ENCODE assay signal across 11 cellular contexts in the genomic region with DNA sequence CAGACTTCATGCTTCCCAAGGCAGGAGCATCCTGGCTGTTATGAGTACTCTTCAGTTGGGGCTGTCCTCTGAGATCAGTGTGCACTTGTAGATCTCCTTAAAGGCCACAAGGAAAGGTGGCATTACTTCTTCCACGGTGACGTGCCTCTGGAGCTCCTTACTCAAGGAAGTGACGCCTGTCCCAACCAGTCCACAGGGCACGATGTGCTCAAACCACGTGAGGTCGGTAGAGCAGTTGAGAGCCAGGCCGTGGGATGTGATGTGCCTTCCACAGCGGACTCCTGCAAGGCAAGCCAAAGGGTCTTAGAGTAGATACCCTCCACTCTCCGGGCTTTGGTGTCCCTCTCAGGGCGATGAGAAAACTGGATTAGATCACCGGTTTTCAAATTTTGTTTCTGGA. TPM values are rescaled to one million over a fixed set of nuclear protein-coding genes. Genes with fewer than 3 reads are reported as not detected.
DNase-seq lines count a peak whose midpoint lies in the region; ATAC-seq and TF ChIP-seq lines count a peak whose summit lies in the region.
"Had no signal": no experiment of that assay in that cellular context is flagged by ENCODE, and none has a peak within 500 bp of the region (broad histone marks: within the 10 kb centered on the region; RNA-seq: fewer than 3 reads in every experiment).

No MANE protein-coding gene starts in this region.

- H3K27ac ChIP-seq in iPS-18a (ENCODE audit: low read length): no peak overlapping the region
- H3K27ac ChIP-seq in coronary artery: no peak overlapping the region

- peak overlapping the region; percentile 86 for H3K27ac Mint-ChIP-seq in stimulated activated naive CD8-positive, alpha-beta T cell treated with anti-CD3 and anti-CD28 coated beads, Interleukin-15, Interleukin-2, amounts not matched to agents 100 ng/mL and 50 ng/mL, for 24 hours
- H3K27ac Mint-ChIP-seq in T-helper 17 cell: no peak overlapping the region

- H3K4me1 ChIP-seq in iPS-18a (ENCODE audit: control insufficient read depth, low read depth, low read length): peaks cover 12% of the 10 kb centered on the region

- H3K36me3 Mint-ChIP-seq in stimulated activated naive CD8-positive, alpha-beta T cell treated with anti-CD3 and anti-CD28 coated beads, Interleukin-15, Interleukin-2, amounts not matched to agents 100 ng/mL and 50 ng/mL, for 24 hours (ENCODE audit: low read depth): peaks cover 1% of the 10 kb centered on the region
- no peaks in the 10 kb centered on the region for H3K36me3 Mint-ChIP-seq in T-helper 17 cell (ENCODE audit: low read depth)

- peaks cover 23% of the 10 kb centered on the region for H3K4me1 Mint-ChIP-seq in stimulated activated naive CD8-positive, alpha-beta T cell treated with anti-CD3 and anti-CD28 coated beads, Interleukin-15, Interleukin-2, amounts not matched to agents 100 ng/mL and 50 ng/mL, for 24 hours (ENCODE audit: low read depth)
- H3K4me1 Mint-ChIP-seq in T-helper 17 cell: peaks cover 17% of the 10 kb centered on the region

- no peak for TF ChIP-seq CTCF in coronary artery (IDR thresholded peaks at IDR 0.05)

- peak overlapping the region; percentile 81 for H3K4me3 Mint-ChIP-seq in stimulated activated naive CD8-positive, alpha-beta T cell treated with anti-CD3 and anti-CD28 coated beads, Interleukin-15, Interleukin-2, amounts not matched to agents 100 ng/mL and 50 ng/mL, for 24 hours
- H3K4me3 Mint-ChIP-seq in T-helper 17 cell: peak overlapping the region; percentile 52

- no peaks in the 10 kb centered on the region for H3K27me3 Mint-ChIP-seq in stimulated activated naive CD8-positive, alpha-beta T cell treated with anti-CD3 and anti-CD28 coated beads, Interleukin-15, Interleukin-2, amounts not matched to agents 100 ng/mL and 50 ng/mL, for 24 hours
- H3K27me3 Mint-ChIP-seq in T-helper 17 cell: no peaks in the 10 kb centered on the region

- no peaks in the 10 kb centered on the region for H3K9me3 Mint-ChIP-seq in stimulated activated naive CD8-positive, alpha-beta T cell treated with anti-CD3 and anti-CD28 coated beads, Interleukin-15, Interleukin-2, amounts not matched to agents 100 ng/mL and 50 ng/mL, for 24 hours

- H3K36me3 ChIP-seq in iPS-18a (ENCODE audit: control insufficient read depth, low read depth, low read length): peaks cover 3% of the 10 kb centered on the region
- H3K36me3 ChIP-seq: suprapubic skin had no signal

- H3K9me3 ChIP-seq in T-helper 17 cell (ENCODE audit: control insufficient read depth, low read length, poor library complexity, severe bottlenecking): no peaks in the 10 kb centered on the region
- no peaks in the 10 kb centered on the region for H3K9me3 ChIP-seq in iPS-18a (ENCODE audit: control insufficient read depth, low read depth, low read length)
- H3K9me3 ChIP-seq: suprapubic skin had no signal

- H3K27me3 ChIP-seq in iPS-18a (ENCODE audit: control insufficient read depth, insufficient read depth, low read length): no peaks in the 10 kb centered on the region
- H3K27me3 ChIP-seq: suprapubic skin had no signal

- no peak for DNase-seq in stimulated activated naive CD8-positive, alpha-beta T cell treated with anti-CD3 and anti-CD28 coated beads, Interleukin-15, Interleukin-2, amounts not matched to agents 100 U/mL and 50 U/mL, for 24 hours
- DNase-seq in T-helper 17 cell (no peak), H4 (ENCODE audit: low spot score) (no peak), NCI-H446 treated with DMSO at 0.1 percent for 48 hours (lab: John Stamatoyannopoulos, UW) (no peak), coronary artery (ENCODE audit: low spot score) (no peak)
- DNase-seq: amygdala; stimulated activated CD4-positive, alpha-beta T cell treated with anti-CD3 and anti-CD28 coated beads, Interleukin-12 subunit alpha, Interleukin-12 subunit beta, amount 100 ng/mL, for 4 hours had no signal

- peak overlapping the region; percentile 91 for H3K9ac ChIP-seq in iPS-18a (ENCODE audit: low read length)

- H3K4me3 ChIP-seq in iPS-18a (ENCODE audit: low read length) (peak overlapping the region; percentile 16), coronary artery (no peak overlapping the region)

- ATAC-seq in stimulated activated naive CD8-positive, alpha-beta T cell treated with anti-CD3 and anti-CD28 coated beads, Interleukin-15, Interleukin-2, amounts not matched to agents 100 U/mL and 50 U/mL, for 24 hours: no peak
- ATAC-seq in T-helper 17 cell (no peak), GM19035 (IDR thresholded peaks at IDR 0.05; ENCODE audit: unreplicated experiment) (no peak)

RNA-seq across cellular contexts. Expression of a gene that starts 1.4 kb away (rescaled TPM):
- total RNA-seq in T-helper 17 cell: 1 to 10 TPM; 5.8 to 6.8 TPM
- 8.7 and 10.3 TPM in 2 replicates for total RNA-seq in H4 (2014; rRNA removed; shearing (Covaris generic))

RNA-seq across cellular contexts. Expression of a gene that starts 24.7 kb away (rescaled TPM):
- total RNA-seq in T-helper 17 cell: 1 to 10 TPM in 1 of 2 donors, under 1 TPM in 1; 0.40 to 1.6 TPM
- total RNA-seq in H4 (2014; rRNA removed; shearing (Covaris generic)): 0.08 TPM in 1 of 2 replicates, not detected in the other
